1 cellular context compared by ENCODE assay signal in genomic region chr20:10419550-10420133, GRCh38.
TF ChIP-seq lines count a peak whose summit lies in the region.

No MANE protein-coding gene starts in this region.

TF ChIP-seq in K562, 482 proteins besides CTCF, POLR2A, EP300 and RAD21:
- TF ChIP-seq FOSL1 (tag; conservative IDR thresholded peaks at IDR 0.05): peak; percentile 86
- TF ChIP-seq ATF3 (IDR thresholded peaks at IDR 0.05): peak; percentile 88
- no peak for TF ChIP-seq ATF3 (CRISPR knock-in tag; conservative IDR thresholded peaks at IDR 0.05)
- no peak for TF ChIP-seq ZNF146 (CRISPR knock-in tag; IDR thresholded peaks at IDR 0.05; ENCODE audit: unreplicated experiment)
- TF ChIP-seq JUND (IDR thresholded peaks at IDR 0.05; ENCODE audit: borderline replicate concordance, low read depth, low read length): peak; percentile 76
- TF ChIP-seq JUND (tag; IDR thresholded peaks at IDR 0.05; ENCODE audit: borderline replicate concordance, low read depth, low read length): peak; percentile 59; the same call in 1 of the 3 replicates
- TF ChIP-seq CEBPG (CRISPR knock-in tag; IDR thresholded peaks at IDR 0.05): peak; percentile 76; the same call in 1 of the 2 replicates
- TF ChIP-seq CEBPG (tag; conservative IDR thresholded peaks at IDR 0.05 in 1 of 2, IDR thresholded peaks at IDR 0.05 in 1 of 2): peak in 1 of 2 experiments; percentile 89; a peak in 2 of 4 replicates
- peak; percentile 85 for TF ChIP-seq ZNF175 (CRISPR knock-in tag; IDR thresholded peaks at IDR 0.05; ENCODE audit: low read depth)
- 0 out of 2 replicates have a peak, but pooled peaks have one; percentile 47 for TF ChIP-seq JUN (IDR thresholded peaks at IDR 0.05; ENCODE audit: borderline replicate concordance, low read depth, low read length)
- TF ChIP-seq JUN (CRISPR knock-in tag; IDR thresholded peaks at IDR 0.05; ENCODE audit: borderline replicate concordance): no peak
- TF ChIP-seq GABPB2 (CRISPR knock-in tag; conservative IDR thresholded peaks at IDR 0.05): no peak
- TF ChIP-seq NFYB (IDR thresholded peaks at IDR 0.05; ENCODE audit: extremely low read depth, insufficient read length): no peak
- TF ChIP-seq ZEB2 (IDR thresholded peaks at IDR 0.05): peak; percentile 62; the same call in 1 of the 2 replicates
- TF ChIP-seq SNIP1 (IDR thresholded peaks at IDR 0.05; ENCODE audit: low read depth): no peak
- no peak for TF ChIP-seq CBFA2T3 (IDR thresholded peaks at IDR 0.05)
- TF ChIP-seq MIER1 (IDR thresholded peaks at IDR 0.05; ENCODE audit: low read depth): no peak
- TF ChIP-seq TGIF2 (CRISPR knock-in tag; IDR thresholded peaks at IDR 0.05): no peak
- TF ChIP-seq DMBX1 (CRISPR knock-in tag; IDR thresholded peaks at IDR 0.05; ENCODE audit: borderline replicate concordance): peak; percentile 25; the same call in 1 of the 2 replicates
- peak; percentile 19; the same call in 1 of the 2 replicates for TF ChIP-seq ARID1B (IDR thresholded peaks at IDR 0.05)
- peak; percentile 73; the same call in 1 of the 2 replicates for TF ChIP-seq ETV5 (CRISPR knock-in tag; IDR thresholded peaks at IDR 0.05; ENCODE audit: low read depth)
- no peak for TF ChIP-seq NEUROD1 (IDR thresholded peaks at IDR 0.05; ENCODE audit: borderline replicate concordance, low read depth, low read length, partially characterized antibody)
- no peak for TF ChIP-seq MYNN (IDR thresholded peaks at IDR 0.05)
- TF ChIP-seq MYNN (CRISPR knock-in tag; IDR thresholded peaks at IDR 0.05): no peak
- peak; percentile 18 for TF ChIP-seq MEIS2 (IDR thresholded peaks at IDR 0.05; ENCODE audit: partially characterized antibody)
- TF ChIP-seq ZBTB17 (CRISPR knock-in tag; IDR thresholded peaks at IDR 0.05): no peak
- TF ChIP-seq SMAD4 (CRISPR knock-in tag; conservative IDR thresholded peaks at IDR 0.05): 0 out of 2 replicates have a peak, but pooled peaks have one; percentile 46
- peak; percentile 48; the same call in 1 of the 2 replicates for TF ChIP-seq HMBOX1 (IDR thresholded peaks at IDR 0.05)
- TF ChIP-seq, protein P1, sequence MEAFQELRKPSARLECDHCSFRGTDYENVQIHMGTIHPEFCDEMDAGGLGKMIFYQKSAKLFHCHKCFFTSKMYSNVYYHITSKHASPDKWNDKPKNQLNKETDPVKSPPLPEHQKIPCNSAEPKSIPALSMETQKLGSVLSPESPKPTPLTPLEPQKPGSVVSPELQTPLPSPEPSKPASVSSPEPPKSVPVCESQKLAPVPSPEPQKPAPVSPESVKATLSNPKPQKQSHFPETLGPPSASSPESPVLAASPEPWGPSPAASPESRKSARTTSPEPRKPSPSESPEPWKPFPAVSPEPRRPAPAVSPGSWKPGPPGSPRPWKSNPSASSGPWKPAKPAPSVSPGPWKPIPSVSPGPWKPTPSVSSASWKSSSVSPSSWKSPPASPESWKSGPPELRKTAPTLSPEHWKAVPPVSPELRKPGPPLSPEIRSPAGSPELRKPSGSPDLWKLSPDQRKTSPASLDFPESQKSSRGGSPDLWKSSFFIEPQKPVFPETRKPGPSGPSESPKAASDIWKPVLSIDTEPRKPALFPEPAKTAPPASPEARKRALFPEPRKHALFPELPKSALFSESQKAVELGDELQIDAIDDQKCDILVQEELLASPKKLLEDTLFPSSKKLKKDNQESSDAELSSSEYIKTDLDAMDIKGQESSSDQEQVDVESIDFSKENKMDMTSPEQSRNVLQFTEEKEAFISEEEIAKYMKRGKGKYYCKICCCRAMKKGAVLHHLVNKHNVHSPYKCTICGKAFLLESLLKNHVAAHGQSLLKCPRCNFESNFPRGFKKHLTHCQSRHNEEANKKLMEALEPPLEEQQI (IDR thresholded peaks at IDR 0.05): no peak
- peak; percentile 45; the same call in 1 of the 2 replicates for TF ChIP-seq ETV1 (tag; conservative IDR thresholded peaks at IDR 0.05; ENCODE audit: low read depth)
- TF ChIP-seq, protein P2, sequence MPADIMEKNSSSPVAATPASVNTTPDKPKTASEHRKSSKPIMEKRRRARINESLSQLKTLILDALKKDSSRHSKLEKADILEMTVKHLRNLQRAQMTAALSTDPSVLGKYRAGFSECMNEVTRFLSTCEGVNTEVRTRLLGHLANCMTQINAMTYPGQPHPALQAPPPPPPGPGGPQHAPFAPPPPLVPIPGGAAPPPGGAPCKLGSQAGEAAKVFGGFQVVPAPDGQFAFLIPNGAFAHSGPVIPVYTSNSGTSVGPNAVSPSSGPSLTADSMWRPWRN (IDR thresholded peaks at IDR 0.05; ENCODE audit: low read depth): no peak
- TF ChIP-seq ZNF644 (tag; IDR thresholded peaks at IDR 0.05; ENCODE audit: low read depth): peak; percentile 61; the same call in 1 of the 2 replicates
